In genomic region chr11:16902182-16902581, GRCh38 we compare ENCODE assay signal across 8 cellular contexts.
DNase-seq lines count a peak whose midpoint lies in the region; ATAC-seq and TF ChIP-seq lines count a peak whose summit lies in the region.

No MANE protein-coding gene starts in this region.

- H3K27me3 Mint-ChIP-seq in activated CD4-positive, alpha-beta memory T cell treated with anti-CD3 and anti-CD28 coated beads, Interleukin-2, amount 10 ng/mL, durations not matched to agents 7 days and 5 days = no peaks in the 10 kb centered on the region
- no peaks in the 10 kb centered on the region for H3K27me3 Mint-ChIP-seq in stimulated activated naive B cell treated with anti-CD40 and anti-IgM and Interleukin-4, amounts not matched to agents 10 μg/mL and 1 μg/mL and 100 μg/mL, for 72 hours
- H3K27me3 Mint-ChIP-seq in CD4-positive, alpha-beta T cell = no peaks in the 10 kb centered on the region

- intact Hi-C loops in CD4-positive, alpha-beta T cell (cut with DNase I, micrococcal nuclease) = no loop called here
- intact Hi-C loops in stomach (cut with DNase I; ENCODE audit: low total_unique reads) = no loop called here

- 60 to 75% (median 72%) methylated on average over 6 of the region's 6 CpGs for WGBS in stomach, 5 donors

- ATAC-seq in HG03025 (IDR thresholded peaks at IDR 0.05; ENCODE audit: low FRiP score, unreplicated experiment) = peak; percentile 78
- ATAC-seq in stimulated activated naive B cell treated with anti-CD40 and anti-IgM and Interleukin-4, amounts not matched to agents 10 μg/mL and 1 μg/mL and 100 μg/mL, for 72 hours (replicated peaks) = peak; percentile 85 to 86
- no peak for ATAC-seq in CD4-positive, alpha-beta T cell (ENCODE audit: poor library complexity)

- POLR2A ChIA-PET in activated CD4-positive, alpha-beta memory T cell treated with anti-CD3 and anti-CD28 coated beads, Interleukin-2, amount 10 ng/mL, durations not matched to agents 7 days and 5 days (lab: Charles Lee) = interaction anchor here (1.0 kb wide), 1 partner anchor 9 kb away, joined by 4 read pairs; no protein-coding TSS in a partner anchor
- POLR2A ChIA-PET in CD4-positive, alpha-beta T cell (lab: Charles Lee) = no interaction called here

- H3K9me3 ChIP-seq in CD4-positive, alpha-beta T cell (ENCODE audit: control insufficient read depth, low read length) = no peaks in the 10 kb centered on the region
- H3K9me3 ChIP-seq in stomach = no peaks in the 10 kb centered on the region

- no peaks in the 10 kb centered on the region for H3K27me3 ChIP-seq in CD4-positive, alpha-beta T cell (ENCODE audit: control insufficient read depth, insufficient read depth, low read length)
- H3K27me3 ChIP-seq in stomach = no peaks in the 10 kb centered on the region

- H3K27ac ChIP-seq in CD4-positive, alpha-beta T cell (ENCODE audit: low read depth, low read length) = no peak overlapping the region
- H3K27ac ChIP-seq in stomach = peak overlapping the region in 2 of 5 donors; percentile 36 to 54

- no peak for TF ChIP-seq EP300 in stomach (IDR thresholded peaks at IDR 0.05)

- H3K36me3 Mint-ChIP-seq in activated CD4-positive, alpha-beta memory T cell treated with anti-CD3 and anti-CD28 coated beads, Interleukin-2, amount 10 ng/mL, durations not matched to agents 7 days and 5 days (ENCODE audit: low read depth) = no peaks in the 10 kb centered on the region
- H3K36me3 Mint-ChIP-seq in stimulated activated naive B cell treated with anti-CD40 and anti-IgM and Interleukin-4, amounts not matched to agents 10 μg/mL and 1 μg/mL and 100 μg/mL, for 72 hours = peaks cover 25 to 37% of the 10 kb centered on the region in 2 donors
- H3K36me3 Mint-ChIP-seq in CD4-positive, alpha-beta T cell (ENCODE audit: low read depth) = no peaks in the 10 kb centered on the region

- H3K4me1 Mint-ChIP-seq in activated CD4-positive, alpha-beta memory T cell treated with anti-CD3 and anti-CD28 coated beads, Interleukin-2, amount 10 ng/mL, durations not matched to agents 7 days and 5 days = peaks cover 24% of the 10 kb centered on the region
- H3K4me1 Mint-ChIP-seq in stimulated activated naive B cell treated with anti-CD40 and anti-IgM and Interleukin-4, amounts not matched to agents 10 μg/mL and 1 μg/mL and 100 μg/mL, for 72 hours = peaks cover 44 to 71% of the 10 kb centered on the region in 2 donors
- peaks cover 4% of the 10 kb centered on the region for H3K4me1 Mint-ChIP-seq in CD4-positive, alpha-beta T cell (ENCODE audit: low read depth)

- no peak for TF ChIP-seq POLR2A in stomach (IDR thresholded peaks at IDR 0.05)

- CTCF ChIA-PET in activated CD4-positive, alpha-beta memory T cell treated with anti-CD3 and anti-CD28 coated beads, Interleukin-2, amount 10 ng/mL, durations not matched to agents 7 days and 5 days (lab: Charles Lee) = interaction anchor here (1.0 to 1.6 kb wide), 3 partner anchors 9 to 482 kb away, joined by 3 to 5 read pairs (median 3); no protein-coding TSS in a partner anchor
- CTCF ChIA-PET in CD4-positive, alpha-beta T cell (lab: Charles Lee) = interaction anchor here (0.6 kb wide), 1 partner anchor 11 kb away, joined by 3 read pairs; no protein-coding TSS in a partner anchor

- no peaks in the 10 kb centered on the region for H3K36me3 ChIP-seq in stomach

- DNase-seq in activated T-cell treated with anti-CD3 and anti-CD28 coated beads for 48 hours (ENCODE audit: low read depth) (peak; percentile 18), stomach (no peak), DMS153 treated with DMSO at 0.1 percent for 48 hours (lab: John Stamatoyannopoulos, UW; ENCODE audit: unreplicated experiment) (no peak)
- no peak for DNase-seq in activated T-cell treated with anti-CD3 and anti-CD28 coated beads, Interleukin-2, amount 50 U/mL, for 1 hour
- no peak for DNase-seq in activated CD4-positive, alpha-beta memory T cell treated with anti-CD3 and anti-CD28 coated beads, Interleukin-2, amount 10 ng/mL, durations not matched to agents 7 days and 5 days
- peak; percentile 65 for DNase-seq in stimulated activated naive B cell treated with anti-CD40 and anti-IgM and Interleukin-4, amounts not matched to agents 10 μg/mL and 1 μg/mL and 100 μg/mL, for 72 hours
- DNase-seq in CD4-positive, alpha-beta T cell = no peak

- no peak overlapping the region for H3K4me3 ChIP-seq in stomach

- TF ChIP-seq CTCF in CD4-positive, alpha-beta T cell (IDR thresholded peaks at IDR 0.05) = no peak
- TF ChIP-seq CTCF in stomach (IDR thresholded peaks at IDR 0.05) = no peak

- no peak overlapping the region for H3K4me3 Mint-ChIP-seq in activated CD4-positive, alpha-beta memory T cell treated with anti-CD3 and anti-CD28 coated beads, Interleukin-2, amount 10 ng/mL, durations not matched to agents 7 days and 5 days
- peak overlapping the region; percentile 59 to 76 for H3K4me3 Mint-ChIP-seq in stimulated activated naive B cell treated with anti-CD40 and anti-IgM and Interleukin-4, amounts not matched to agents 10 μg/mL and 1 μg/mL and 100 μg/mL, for 72 hours
- H3K4me3 Mint-ChIP-seq in CD4-positive, alpha-beta T cell = no peak overlapping the region

- H3K27ac Mint-ChIP-seq in activated CD4-positive, alpha-beta memory T cell treated with anti-CD3 and anti-CD28 coated beads, Interleukin-2, amount 10 ng/mL, durations not matched to agents 7 days and 5 days = peak overlapping the region; percentile 74
- H3K27ac Mint-ChIP-seq in stimulated activated naive B cell treated with anti-CD40 and anti-IgM and Interleukin-4, amounts not matched to agents 10 μg/mL and 1 μg/mL and 100 μg/mL, for 72 hours = peak overlapping the region; percentile 96
- no peak overlapping the region for H3K27ac Mint-ChIP-seq in CD4-positive, alpha-beta T cell

- H3K4me1 ChIP-seq in stomach = peaks cover 9 to 70% (median 32%) of the 10 kb centered on the region in 4 donors

- H3K9me3 Mint-ChIP-seq in activated CD4-positive, alpha-beta memory T cell treated with anti-CD3 and anti-CD28 coated beads, Interleukin-2, amount 10 ng/mL, durations not matched to agents 7 days and 5 days = no peaks in the 10 kb centered on the region
- peaks cover 4% of the 10 kb centered on the region in 2 donors for H3K9me3 Mint-ChIP-seq in stimulated activated naive B cell treated with anti-CD40 and anti-IgM and Interleukin-4, amounts not matched to agents 10 μg/mL and 1 μg/mL and 100 μg/mL, for 72 hours
- H3K9me3 Mint-ChIP-seq in CD4-positive, alpha-beta T cell = no peaks in the 10 kb centered on the region

Comparison
In these comparisons a context has a peak if more than half of its experiments do, and no peak if none do; other contexts are left out.
1. DNase-seq: peak in activated T-cell treated with anti-CD3 and anti-CD28 coated beads for 48 hours (single experiment) and stimulated activated naive B cell treated with anti-CD40 and anti-IgM and Interleukin-4, amounts not matched to agents 10 μg/mL and 1 μg/mL and 100 μg/mL, for 72 hours (single experiment); none in activated T-cell treated with anti-CD3 and anti-CD28 coated beads, Interleukin-2, amount 50 U/mL, for 1 hour (single experiment), activated CD4-positive, alpha-beta memory T cell treated with anti-CD3 and anti-CD28 coated beads, Interleukin-2, amount 10 ng/mL, durations not matched to agents 7 days and 5 days (single experiment), CD4-positive, alpha-beta T cell (0 of 10), stomach (single experiment) and DMS153 treated with DMSO at 0.1 percent for 48 hours (single experiment).
2. H3K4me3 Mint-ChIP-seq: peak in stimulated activated naive B cell treated with anti-CD40 and anti-IgM and Interleukin-4, amounts not matched to agents 10 μg/mL and 1 μg/mL and 100 μg/mL, for 72 hours (2 of 2); none in activated CD4-positive, alpha-beta memory T cell treated with anti-CD3 and anti-CD28 coated beads, Interleukin-2, amount 10 ng/mL, durations not matched to agents 7 days and 5 days (single experiment) and CD4-positive, alpha-beta T cell (single experiment).